25 cellular contexts compared by ENCODE assay signal in genomic region chr1:67844988-67845387, GRCh38. TPM values are rescaled to one million over a fixed set of nuclear protein-coding genes. Genes with fewer than 3 reads are reported as not detected.
"Had no signal": no experiment of that assay in that cellular context is flagged by ENCODE, and none has a peak within 500 bp of the region (broad histone marks: within the 10 kb centered on the region; RNA-seq: fewer than 3 reads in every experiment).

No MANE protein-coding gene starts in this region.

- H3K27me3 ChIP-seq: ovary, right atrium auricular region, right lobe of liver, tibial nerve, uterus had no signal

- H3K4me3 Mint-ChIP-seq: immature natural killer cell; mesothelial cell of epicardium; naive B cell; natural killer cell; nephron progenitor cell; stimulated activated memory B cell treated with anti-CD40 and anti-IgM and Interleukin-4, amounts not matched to agents 10 μg/mL and 1 μg/mL and 100 μg/mL, for 72 hours; stimulated activated naive CD8-positive, alpha-beta T cell treated with anti-CD3 and anti-CD28 coated beads, Interleukin-15, amount 100 ng/mL, for 72 hours; type B pancreatic cell had no signal

- H3K4me3 ChIP-seq: left ventricle myocardium inferior, lung, ovary, right atrium auricular region, right lobe of liver, smooth muscle cell, tibial nerve, uterus had no signal

- H3K27me3 Mint-ChIP-seq: type B pancreatic cell had no signal

- H3K36me3 ChIP-seq: left ventricle myocardium inferior, ovary, right atrium auricular region, right lobe of liver, tibial nerve, uterus had no signal

- H3K27ac ChIP-seq: left ventricle myocardium inferior, ovary, right atrium auricular region, right lobe of liver, tibial nerve, uterus had no signal

- H3K9me3 ChIP-seq: left ventricle myocardium inferior, ovary, right atrium auricular region, right lobe of liver, tibial nerve, uterus had no signal

- H3K4me1 Mint-ChIP-seq: immature natural killer cell; naive B cell; natural killer cell; stimulated activated memory B cell treated with anti-CD40 and anti-IgM and Interleukin-4, amounts not matched to agents 10 μg/mL and 1 μg/mL and 100 μg/mL, for 72 hours; stimulated activated naive CD8-positive, alpha-beta T cell treated with anti-CD3 and anti-CD28 coated beads, Interleukin-15, amount 100 ng/mL, for 72 hours had no signal

- ATAC-seq: natural killer cell; right lobe of liver; stimulated activated memory B cell treated with anti-CD40 and anti-IgM and Interleukin-4, amounts not matched to agents 10 μg/mL and 1 μg/mL and 100 μg/mL, for 72 hours; stimulated activated naive CD8-positive, alpha-beta T cell treated with anti-CD3 and anti-CD28 coated beads, Interleukin-15, amount 100 ng/mL, for 72 hours had no signal

- H3K4me2 ChIP-seq: smooth muscle cell had no signal

- H3K27ac Mint-ChIP-seq: immature natural killer cell; mesothelial cell of epicardium; naive B cell; natural killer cell; nephron progenitor cell; progenitor cell of endocrine pancreas; stimulated activated memory B cell treated with anti-CD40 and anti-IgM and Interleukin-4, amounts not matched to agents 10 μg/mL and 1 μg/mL and 100 μg/mL, for 72 hours; stimulated activated naive CD8-positive, alpha-beta T cell treated with anti-CD3 and anti-CD28 coated beads, Interleukin-15, amount 100 ng/mL, for 72 hours; type B pancreatic cell had no signal

- H3K4me1 ChIP-seq: right lobe of liver had no signal

- DNase-seq: hypothalamus; immature natural killer cell; left ventricle myocardium inferior; mesendoderm; naive B cell; natural killer cell; nephron progenitor cell; ovary; right lobe of liver; stimulated activated CD4-positive, alpha-beta T cell treated with anti-CD3 and anti-CD28 coated beads, Interleukin-1b, Interleukin-23, amount 100 ng/mL, for 48 hours; stimulated activated CD4-positive, alpha-beta T cell treated with anti-CD3 and anti-CD28 coated beads, Interleukin-2, amount 100 ng/mL, for 48 hours; stimulated activated CD4-positive, alpha-beta T cell treated with anti-CD3 and anti-CD28 coated beads, Interleukin-4, amount 100 ng/mL, for 4 hours; stimulated activated CD8-positive, alpha-beta memory T cell treated with anti-CD3 and anti-CD28 coated beads, Interleukin-4, amount 100 ng/mL, for 48 hours; stimulated activated naive CD4-positive, alpha-beta T cell treated with Interleukin-2 at 50 U/mL for 16 hours; stimulated activated naive CD8-positive, alpha-beta T cell treated with anti-CD3 and anti-CD28 coated beads, Interleukin-15, amount 100 ng/mL, for 72 hours; substantia nigra; uterus had no signal

- H3K9me3 Mint-ChIP-seq: immature natural killer cell; mesothelial cell of epicardium; naive B cell; natural killer cell; nephron progenitor cell; stimulated activated memory B cell treated with anti-CD40 and anti-IgM and Interleukin-4, amounts not matched to agents 10 μg/mL and 1 μg/mL and 100 μg/mL, for 72 hours; stimulated activated naive CD8-positive, alpha-beta T cell treated with anti-CD3 and anti-CD28 coated beads, Interleukin-15, amount 100 ng/mL, for 72 hours; type B pancreatic cell had no signal

- H3K36me3 Mint-ChIP-seq: mesothelial cell of epicardium; naive B cell; natural killer cell; stimulated activated memory B cell treated with anti-CD40 and anti-IgM and Interleukin-4, amounts not matched to agents 10 μg/mL and 1 μg/mL and 100 μg/mL, for 72 hours; type B pancreatic cell had no signal

RNA-seq across cellular contexts. Expression of gene GNG12, which starts 11.7 kb away (rescaled TPM):
- total RNA-seq: natural killer cell had no signal
